ENCODE assay signal across 10 cellular contexts in genomic region chr1:40384887-40385286, GRCh38. TPM values are rescaled to one million over a fixed set of nuclear protein-coding genes. Genes with fewer than 3 reads are reported as not detected.
DNase-seq lines count a peak whose midpoint lies in the region; ATAC-seq and TF ChIP-seq lines count a peak whose summit lies in the region.
"Had no signal": no experiment of that assay in that cellular context is flagged by ENCODE, and none has a peak within 500 bp of the region (broad histone marks: within the 10 kb centered on the region; RNA-seq: fewer than 3 reads in every experiment).

No MANE protein-coding gene starts in this region.

- TF ChIP-seq CTCF in tibial artery (IDR thresholded peaks at IDR 0.05) (no peak), GM23338 (conservative IDR thresholded peaks at IDR 0.05; ENCODE audit: low read depth in 2 of 2) (no peak)

- H3K4me1 ChIP-seq in mesenchymal stem cell (ENCODE audit: control insufficient read depth, insufficient read depth, low read depth, low read length) (peaks cover 7% of the 10 kb centered on the region), tibial artery (peaks cover 0 to 92% (median 54%) of the 10 kb centered on the region in 4 donors), GM23338 (ENCODE audit: insufficient read depth) (no peaks in the 10 kb centered on the region)

- H3K9ac ChIP-seq in mesenchymal stem cell (ENCODE audit: low read length): peak overlapping the region; percentile 52

- H3K79me2 ChIP-seq in GM23338 (replicated peaks; ENCODE audit: insufficient read depth): no peaks in the 10 kb centered on the region; the same call in 1 of the 2 replicates

- H3K4me3 ChIP-seq in mesenchymal stem cell (ENCODE audit: insufficient read depth in 1 of 2, low read depth in 1 of 2, low read length in 2 of 2) (no peak overlapping the region), tibial artery (no peak overlapping the region), GM23338 (no peak overlapping the region)

- WGBS in mesenchymal stem cell: 91% methylated on average over 5 of the region's 6 CpGs

- no peak overlapping the region for H3K14ac ChIP-seq in mesenchymal stem cell (ENCODE audit: low read length in 2 of 2)

- no peaks in the 10 kb centered on the region for H3K36me3 ChIP-seq in mesenchymal stem cell (ENCODE audit: control insufficient read depth in 1 of 2, insufficient read depth in 2 of 2, low read depth in 1 of 2, low read length in 2 of 2)
- H3K36me3 ChIP-seq in tibial artery: peaks cover 0 to 4% (median 0%) of the 10 kb centered on the region in 3 donors
- no peaks in the 10 kb centered on the region for H3K36me3 ChIP-seq in GM23338 (ENCODE audit: insufficient read depth)
- H3K36me3 ChIP-seq: BE2C had no signal

- H3K36me3 Mint-ChIP-seq in activated T-helper 17 cell treated with anti-CD3 and anti-CD28 coated beads, Interleukin-2, amount 50 U/mL, for 72 hours (ENCODE audit: low read depth): peaks cover 95% of the 10 kb centered on the region
- no peaks in the 10 kb centered on the region for H3K36me3 Mint-ChIP-seq in GM23338 (ENCODE audit: low read depth)

- H3K27me3 Mint-ChIP-seq in activated T-helper 17 cell treated with anti-CD3 and anti-CD28 coated beads, Interleukin-2, amount 50 U/mL, for 72 hours: no peaks in the 10 kb centered on the region
- peaks cover 2% of the 10 kb centered on the region for H3K27me3 Mint-ChIP-seq in GM23338 (ENCODE audit: insufficient read depth, low read depth, poor library complexity)

- H2BK15ac ChIP-seq in mesenchymal stem cell (ENCODE audit: low read depth, poor library complexity, severe bottlenecking): no peak overlapping the region

- no peak overlapping the region for H2BK120ac ChIP-seq in mesenchymal stem cell (ENCODE audit: low read depth, low read length)

- peak overlapping the region; percentile 99 for H3K27ac Mint-ChIP-seq in activated T-helper 17 cell treated with anti-CD3 and anti-CD28 coated beads, Interleukin-2, amount 50 U/mL, for 72 hours
- H3K27ac Mint-ChIP-seq in GM23338: no peak overlapping the region

- peaks cover 67% of the 10 kb centered on the region for H3K4me1 Mint-ChIP-seq in activated T-helper 17 cell treated with anti-CD3 and anti-CD28 coated beads, Interleukin-2, amount 50 U/mL, for 72 hours
- peaks cover 20% of the 10 kb centered on the region for H3K4me1 Mint-ChIP-seq in GM23338

- H3K23ac ChIP-seq in mesenchymal stem cell (ENCODE audit: low read length in 2 of 2): no peak overlapping the region

- intact Hi-C loops in tibial artery (cut with DNase I; ENCODE audit: low total_unique reads): no loop called here

- H3K18ac ChIP-seq in mesenchymal stem cell (ENCODE audit: low read depth in 1 of 2, low read length in 2 of 2): peak overlapping the region in 1 of 2 experiments; percentile 74

- H2AK5ac ChIP-seq in mesenchymal stem cell (ENCODE audit: low read length, severe bottlenecking): no peak overlapping the region

- peak overlapping the region in 1 of 2 experiments; percentile 82 for H3K4ac ChIP-seq in mesenchymal stem cell (ENCODE audit: low read depth in 1 of 2, low read length in 2 of 2)

- no peaks in the 10 kb centered on the region for H3K9me3 Mint-ChIP-seq in activated T-helper 17 cell treated with anti-CD3 and anti-CD28 coated beads, Interleukin-2, amount 50 U/mL, for 72 hours
- no peaks in the 10 kb centered on the region for H3K9me3 Mint-ChIP-seq in GM23338

- H3K9me2 ChIP-seq in GM23338 (ENCODE audit: insufficient read depth): no peaks in the 10 kb centered on the region

- peak overlapping the region in 1 of 2 experiments; percentile 67 for H2BK12ac ChIP-seq in mesenchymal stem cell (ENCODE audit: low read length in 2 of 2)

- H4K20me1 ChIP-seq in GM23338 (replicated peaks; ENCODE audit: insufficient read depth): peaks cover 6% of the 10 kb centered on the region; the same call in 1 of the 2 replicates

- peak overlapping the region; percentile 91 for H3K4me3 Mint-ChIP-seq in activated T-helper 17 cell treated with anti-CD3 and anti-CD28 coated beads, Interleukin-2, amount 50 U/mL, for 72 hours
- H3K4me3 Mint-ChIP-seq in GM23338: no peak overlapping the region

- no peak overlapping the region for H4K8ac ChIP-seq in mesenchymal stem cell (ENCODE audit: low read length)

- no peak overlapping the region for H2BK5ac ChIP-seq in mesenchymal stem cell (ENCODE audit: low read depth, low read length, poor library complexity, severe bottlenecking)

- no peaks in the 10 kb centered on the region for H3K27me3 ChIP-seq in mesenchymal stem cell (ENCODE audit: control insufficient read depth in 1 of 2, insufficient read depth in 1 of 2, low read length in 2 of 2)
- H3K27me3 ChIP-seq in tibial artery: no peaks in the 10 kb centered on the region
- no peaks in the 10 kb centered on the region for H3K27me3 ChIP-seq in GM23338 (ENCODE audit: insufficient read depth)
- H3K27me3 ChIP-seq: BE2C had no signal

- H3K27ac ChIP-seq in mesenchymal stem cell (ENCODE audit: low read length, poor library complexity, severe bottlenecking): no peak overlapping the region
- H3K27ac ChIP-seq in tibial artery: peak overlapping the region; percentile 69
- no peak overlapping the region for H3K27ac ChIP-seq in GM23338 (ENCODE audit: low read depth)

- peak overlapping the region; percentile 6 for H4K91ac ChIP-seq in mesenchymal stem cell (ENCODE audit: low read length)

- no peak overlapping the region for H2AFZ ChIP-seq in mesenchymal stem cell (ENCODE audit: low read depth, low read length)
- H2AFZ ChIP-seq in GM23338: no peak overlapping the region

- H3K4me2 ChIP-seq in mesenchymal stem cell (ENCODE audit: low read length, poor library complexity, severe bottlenecking) (no peak overlapping the region), GM23338 (no peak overlapping the region)

- H3K79me1 ChIP-seq in mesenchymal stem cell (replicated peaks; ENCODE audit: low read length, poor library complexity, severe bottlenecking): peaks cover 17% of the 10 kb centered on the region

- no peak for ATAC-seq in activated T-helper 17 cell treated with anti-CD3 and anti-CD28 coated beads, Interleukin-2, amount 50 U/mL, for 72 hours (replicated peaks)
- ATAC-seq in GM23338 (no peak), GM21529 (IDR thresholded peaks at IDR 0.05; ENCODE audit: unreplicated experiment) (no peak), GM21786 (IDR thresholded peaks at IDR 0.05; ENCODE audit: unreplicated experiment) (no peak)

- H3F3A ChIP-seq in GM23338 (replicated peaks; ENCODE audit: low read depth): no peaks in the 10 kb centered on the region

- DNase-seq in activated effector memory CD4-positive, alpha-beta T cell treated with anti-CD3 and anti-CD28 coated beads, Interleukin-2, amount 50 U/mL, for 16 hours: peak; percentile 72
- no peak for DNase-seq in activated effector memory CD4-positive, alpha-beta T cell treated with Interleukin-2 at 50 U/mL for 16 hours
- DNase-seq in mesenchymal stem cell: no peak
- no peak for DNase-seq in tibial artery
- DNase-seq in GM23338 (ENCODE audit: low spot score): no peak
- DNase-seq: BE2C, NCI-H2081 treated with DMSO at 0.1 percent for 48 hours had no signal

- H3K9me3 ChIP-seq in mesenchymal stem cell (ENCODE audit: control insufficient read depth, low read length) (no peaks in the 10 kb centered on the region), tibial artery (no peaks in the 10 kb centered on the region)
- H3K9me3 ChIP-seq: BE2C had no signal

TF ChIP-seq in GM23338, 12 proteins besides CTCF, POLR2A, EP300 and RAD21 (continues in another document):
- TF ChIP-seq REST (IDR thresholded peaks at IDR 0.05; ENCODE audit: unreplicated experiment): no peak
- TF ChIP-seq POLR2AphosphoS5 (IDR thresholded peaks at IDR 0.05; ENCODE audit: low read depth): no peak
- TF ChIP-seq ZNF331 (CRISPR knock-in tag; IDR thresholded peaks at IDR 0.05; ENCODE audit: low read depth): no peak

RNA-seq across cellular contexts. Expression of gene SMAP2, which starts 11.4 kb away (rescaled TPM):
- total RNA-seq in activated T-helper 17 cell treated with anti-CD3 and anti-CD28 coated beads, Interleukin-2, amount 50 U/mL, for 72 hours: 100 to 1,000 TPM; 219 to 280 TPM
- 24.8 TPM for polyA plus RNA-seq in mesenchymal stem cell (2013, experiment 1 of 2)
- 25.6 TPM for polyA plus RNA-seq in mesenchymal stem cell (2013, experiment 2 of 2)
- 2.5 and 4.8 TPM in 2 replicates for total RNA-seq in GM23338 (2014; rRNA removed; shearing (Covaris generic))
- 2.9 and 3.0 TPM in 2 replicates for polyA plus RNA-seq in GM23338 (2016; fragmentation: Nextera tagmentation; extraction: Ambion mirVana)

Comparison
In these comparisons a context has a peak if more than half of its experiments do, and no peak if none do; other contexts are left out.
1. H3K27ac ChIP-seq: peak in tibial artery (2 of 2); none in mesenchymal stem cell (single experiment) and GM23338 (single experiment).
2. RNA of gene SMAP2, which starts 11.4 kb away (total RNA-seq): 219 to 280 TPM in activated T-helper 17 cell treated with anti-CD3 and anti-CD28 coated beads, Interleukin-2, amount 50 U/mL, for 72 hours; 2.5 to 4.8 TPM in GM23338; every median in the first group is over 10 times any median in the second.